In the genomic region with DNA sequence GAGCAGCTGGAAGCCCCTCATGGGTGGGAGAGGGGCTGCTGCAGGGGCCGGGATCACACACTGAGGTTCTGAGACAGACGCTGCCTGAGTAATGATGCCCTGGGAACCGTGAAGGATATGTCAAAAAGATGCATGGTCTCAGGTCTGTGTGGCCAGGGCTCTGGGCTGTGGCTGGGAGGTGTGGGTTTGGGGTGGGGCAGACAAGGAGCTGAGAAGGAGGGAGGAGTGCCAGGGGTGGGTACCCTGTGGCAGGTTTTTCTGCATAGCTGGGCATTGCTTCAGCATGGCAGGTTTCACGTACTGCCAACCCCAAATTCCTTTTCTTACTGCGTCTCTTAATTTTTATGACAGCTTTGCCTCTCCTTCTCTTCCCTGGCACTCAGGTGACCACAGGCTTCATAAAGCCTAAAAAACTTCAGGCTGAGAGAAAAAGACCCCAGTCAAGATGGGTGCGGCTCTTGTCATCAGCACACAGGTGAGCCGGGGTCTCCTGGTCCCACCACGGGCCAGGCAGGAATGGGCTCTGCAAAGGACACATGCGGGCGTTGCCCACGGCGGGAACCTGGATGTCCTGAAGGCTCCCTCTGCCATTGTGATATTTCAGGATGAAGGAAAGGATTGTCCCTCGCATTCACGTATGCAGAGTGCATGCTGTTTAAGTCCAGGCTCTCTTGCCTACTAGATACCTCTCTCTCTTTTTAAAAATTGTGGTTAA, we compare ENCODE assay signal across 32 cellular contexts. TPM values are rescaled to one million over a fixed set of nuclear protein-coding genes. Genes with fewer than 3 reads are reported as not detected.
A peak's percentile ranks its signal among the peaks of the same experiment; 100 is the strongest.
DNase-seq lines count a peak whose midpoint lies in the region; ATAC-seq and TF ChIP-seq lines count a peak whose summit lies in the region.
"Had no signal": no experiment of that assay in that cellular context is flagged by ENCODE, and none has a peak within 500 bp of the region (broad histone marks: within the 10 kb centered on the region; RNA-seq: fewer than 3 reads in every experiment).

No MANE protein-coding gene starts in this region.

- no peak for TF ChIP-seq CTCF in PC-3 (conservative IDR thresholded peaks at IDR 0.05; ENCODE audit: low read depth, low read length)
- no peak for TF ChIP-seq CTCF in colonic mucosa (IDR thresholded peaks at IDR 0.05)
- TF ChIP-seq CTCF in type B pancreatic cell (conservative IDR thresholded peaks at IDR 0.05) = no peak
- no peak for TF ChIP-seq CTCF in tibial artery (IDR thresholded peaks at IDR 0.05)

- H3K9me3 Mint-ChIP-seq in type B pancreatic cell = no peaks in the 10 kb centered on the region
- H3K9me3 Mint-ChIP-seq: stimulated activated effector memory CD8-positive, alpha-beta T cell treated with anti-CD3 and anti-CD28 coated beads, Interleukin-12 subunit alpha, Interleukin-12 subunit beta, amount 100 ng/mL, for 72 hours had no signal

- no peaks in the 10 kb centered on the region for H3K36me3 Mint-ChIP-seq in type B pancreatic cell
- H3K36me3 Mint-ChIP-seq: stimulated activated effector memory CD8-positive, alpha-beta T cell treated with anti-CD3 and anti-CD28 coated beads, Interleukin-12 subunit alpha, Interleukin-12 subunit beta, amount 100 ng/mL, for 72 hours had no signal

- no peak overlapping the region for H2AFZ ChIP-seq in PC-3 (ENCODE audit: low read length)

- H3K4me3 ChIP-seq in PC-3 (ENCODE audit: low read length) (no peak overlapping the region), colonic mucosa (no peak overlapping the region), tibial artery (no peak overlapping the region)
- H3K4me3 ChIP-seq: body of pancreas, gastroesophageal sphincter, HAP-1, pancreas, right atrium auricular region, vagina had no signal

- 0 out of 2 replicates have a peak overlapping the region, but pooled peaks have one; percentile 5 for H3K4me2 ChIP-seq in PC-3 (ENCODE audit: low read length)
- H3K4me2 ChIP-seq: KMS-11 had no signal

- peaks cover 20% of the 10 kb centered on the region for H3K4me1 Mint-ChIP-seq in type B pancreatic cell (ENCODE audit: unreplicated experiment)

- CTCF ChIA-PET in PC-3 (lab: Charles Lee) = no interaction called here

- DNase-seq in PC-3 (peak; percentile 62), colonic mucosa (peak; percentile 49), left colon (peak in 1 of 2 donors; percentile 73), type B pancreatic cell (ENCODE audit: extremely low spot score, unreplicated experiment) (peak; percentile 66), ACHN (no peak), tibial artery (no peak)
- DNase-seq: activated CD4-positive, alpha-beta T cell treated with anti-CD3 and anti-CD28 coated beads for 1 hour; activated gamma-delta T cell treated with Interleukin-2 at 50 U/mL for 16 hours; activated T-cell treated with anti-CD3 and anti-CD28 coated beads for 4 hours; body of pancreas; DND-41; effector CD4-positive, alpha-beta T cell; hippocampal formation; NCI-H1417 treated with DMSO at 0.1 percent for 48 hours; NCI-H2081 treated with DMSO at 0.1 percent for 48 hours; NCI-H345; NCI-H774; stimulated activated CD4-positive, alpha-beta T cell treated with anti-CD3 and anti-CD28 coated beads, Interleukin-12 subunit alpha, Interleukin-12 subunit beta, amount 100 ng/mL, for 4 hours; stimulated activated CD4-positive, alpha-beta T cell treated with anti-CD3 and anti-CD28 coated beads, Interleukin-4, amount 100 ng/mL, for 1 hour; substantia nigra; T-helper 2 cell had no signal

- H3K36me3 ChIP-seq in PC-3 (ENCODE audit: low read depth, low read length) (peaks cover 25% of the 10 kb centered on the region), colonic mucosa (no peaks in the 10 kb centered on the region), tibial artery (no peaks in the 10 kb centered on the region)
- H3K36me3 ChIP-seq: gastroesophageal sphincter, HAP-1, pancreas, right atrium auricular region, vagina had no signal

- peak overlapping the region; percentile 95 for H3K27ac Mint-ChIP-seq in type B pancreatic cell
- H3K27ac Mint-ChIP-seq: stimulated activated effector memory CD8-positive, alpha-beta T cell treated with anti-CD3 and anti-CD28 coated beads, Interleukin-12 subunit alpha, Interleukin-12 subunit beta, amount 100 ng/mL, for 72 hours had no signal

- H3K9me3 ChIP-seq in PC-3 (ENCODE audit: low read length) (no peaks in the 10 kb centered on the region), colonic mucosa (no peaks in the 10 kb centered on the region), tibial artery (no peaks in the 10 kb centered on the region)
- H3K9me3 ChIP-seq: body of pancreas, gastroesophageal sphincter, HAP-1, pancreas, right atrium auricular region, vagina had no signal

- H3K27me3 Mint-ChIP-seq in type B pancreatic cell = peaks cover 3% of the 10 kb centered on the region

- peaks cover 4% of the 10 kb centered on the region for H3F3A ChIP-seq in PC-3 (ENCODE audit: low read length, unreplicated experiment)

- no peaks in the 10 kb centered on the region for H3K9me2 ChIP-seq in PC-3 (replicated peaks; ENCODE audit: low read length)

- H3K4me3 Mint-ChIP-seq in type B pancreatic cell = peak overlapping the region; percentile 57
- H3K4me3 Mint-ChIP-seq: stimulated activated effector memory CD8-positive, alpha-beta T cell treated with anti-CD3 and anti-CD28 coated beads, Interleukin-12 subunit alpha, Interleukin-12 subunit beta, amount 100 ng/mL, for 72 hours had no signal

- peak overlapping the region; percentile 21; the same call in 1 of the 2 replicates for H3K27ac ChIP-seq in PC-3 (ENCODE audit: low read length)
- H3K27ac ChIP-seq in colonic mucosa = no peak overlapping the region
- no peak overlapping the region for H3K27ac ChIP-seq in tibial artery
- H3K27ac ChIP-seq: body of pancreas, gastroesophageal sphincter, KMS-11, pancreas, right atrium auricular region, vagina had no signal

- POLR2A ChIA-PET in PC-3 (lab: Charles Lee; ENCODE audit: unreplicated experiment) = no interaction called here

- BruUV-seq in PC-3 (replicated peaks; lab: Mats Ljungman, UMichigan) = no TSS peak

- intact Hi-C loops in PC-3 (cut with micrococcal nuclease) (no loop called here), colonic mucosa (cut with DNase I) (no loop called here), left colon (cut with DNase I, micrococcal nuclease) (no loop called here), tibial artery (cut with DNase I; ENCODE audit: low total_unique reads) (no loop called here)

- H3K79me2 ChIP-seq in PC-3 (ENCODE audit: low read length) = peaks cover 51% of the 10 kb centered on the region

- H3K4me1 ChIP-seq in PC-3 (ENCODE audit: insufficient read depth, low read length) (peaks cover 38% of the 10 kb centered on the region), colonic mucosa (peaks cover 4% of the 10 kb centered on the region), tibial artery (peaks cover 0 to 44% (median 26%) of the 10 kb centered on the region in 4 donors)
- H3K4me1 ChIP-seq: HAP-1 had no signal

- no peaks in the 10 kb centered on the region for H4K20me1 ChIP-seq in PC-3 (ENCODE audit: low read length)

- H3K27me3 ChIP-seq in PC-3 (ENCODE audit: low read length) = no peaks in the 10 kb centered on the region
- H3K27me3 ChIP-seq in colonic mucosa = no peaks in the 10 kb centered on the region
- no peaks in the 10 kb centered on the region for H3K27me3 ChIP-seq in tibial artery
- H3K27me3 ChIP-seq: body of pancreas, gastroesophageal sphincter, pancreas, right atrium auricular region, vagina had no signal

- H3K9ac ChIP-seq in PC-3 (ENCODE audit: low read length) (no peak overlapping the region), colonic mucosa (ENCODE audit: low read depth in 2 of 2, low read length in 2 of 2) (no peak overlapping the region)
- H3K9ac ChIP-seq: KMS-11 had no signal

- ATAC-seq in PC-3 (no peak), left colon (peak; percentile 18), HG02973 (IDR thresholded peaks at IDR 0.05; ENCODE audit: unreplicated experiment) (no peak), HG03045 (IDR thresholded peaks at IDR 0.05; ENCODE audit: unreplicated experiment) (no peak)
- ATAC-seq: body of pancreas; gastroesophageal sphincter; pancreas; Right ventricle myocardium inferior; SK-N-SH treated with all-trans-retinoic acid at 6 μM for 48 hours; stimulated activated effector memory CD8-positive, alpha-beta T cell treated with anti-CD3 and anti-CD28 coated beads, Interleukin-12 subunit alpha, Interleukin-12 subunit beta, amount 100 ng/mL, for 72 hours had no signal

- in situ Hi-C loops in ACHN (cut with HindIII; ENCODE audit: low pct_ligation_motif_present, low pct_unique_long_range_greater_than_20kb, low sequenced_read_pairs) = no loop called here

RNA-seq across cellular contexts. Expression of a gene that starts 18.0 kb away (rescaled TPM):
- 123 and 136 TPM in 2 replicates for total RNA-seq in PC-3 (2014; rRNA removed)
- total RNA-seq in colonic mucosa = 100 to 1,000 TPM; 213 to 567 TPM
- total RNA-seq in left colon = 100 to 1,000 TPM; 368 to 561 TPM
- 82.7 and 187 TPM in 2 replicates for total RNA-seq in type B pancreatic cell (ENCODE audit: low replicate concordance)

Comparison
In these comparisons a context has a peak if more than half of its experiments do, and no peak if none do; other contexts are left out.
1. DNase-seq: peak in PC-3 (single experiment), colonic mucosa (single experiment) and type B pancreatic cell (single experiment); none in ACHN (single experiment) and tibial artery (0 of 2).